ENCODE assay signal across 1 cellular context in the genomic region with DNA sequence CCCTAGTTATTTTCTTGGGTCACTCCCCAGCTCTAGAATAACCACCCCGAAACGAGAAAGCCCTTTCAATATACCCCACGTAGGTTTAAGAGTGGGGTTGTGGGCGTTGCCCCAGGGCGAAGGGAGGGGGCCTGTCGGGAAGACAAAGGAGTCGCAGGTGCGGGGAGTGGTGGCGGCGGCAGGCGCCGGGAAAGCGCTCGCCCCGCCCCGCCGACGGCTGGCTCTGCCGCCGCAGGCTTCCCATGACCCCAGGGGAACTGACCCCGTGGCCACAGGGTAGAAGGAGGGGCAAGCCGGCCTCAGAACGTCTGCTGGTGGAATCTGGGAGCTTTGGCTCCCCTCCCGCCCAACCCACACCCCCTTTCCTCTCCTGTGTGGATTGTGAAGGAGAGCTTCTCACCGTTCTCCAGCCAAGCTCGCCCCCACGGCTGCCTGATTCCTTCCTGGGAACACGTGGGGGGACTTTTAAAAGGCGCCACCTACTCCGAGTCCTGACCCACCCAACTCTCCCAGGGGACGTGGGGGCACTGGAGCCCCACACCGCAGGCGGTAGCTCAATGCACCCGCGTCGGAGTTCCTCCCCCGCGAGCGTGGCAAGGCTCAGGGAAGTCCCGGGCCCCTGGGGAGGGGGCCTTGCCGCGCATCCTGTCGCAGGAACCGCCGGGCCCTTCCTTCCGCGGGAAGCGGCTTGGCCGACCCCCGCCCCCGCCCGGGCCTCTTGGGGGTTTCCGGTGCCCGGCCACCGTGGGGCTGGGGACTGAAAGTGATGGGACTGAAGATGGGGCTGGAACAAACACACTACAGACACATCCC.
TF ChIP-seq lines count a peak whose summit lies in the region.

No MANE protein-coding gene starts in this region.

TF ChIP-seq in K562, 482 proteins besides CTCF, POLR2A, EP300 and RAD21 (continued from another document and continues in another):
- TF ChIP-seq, protein P1, sequence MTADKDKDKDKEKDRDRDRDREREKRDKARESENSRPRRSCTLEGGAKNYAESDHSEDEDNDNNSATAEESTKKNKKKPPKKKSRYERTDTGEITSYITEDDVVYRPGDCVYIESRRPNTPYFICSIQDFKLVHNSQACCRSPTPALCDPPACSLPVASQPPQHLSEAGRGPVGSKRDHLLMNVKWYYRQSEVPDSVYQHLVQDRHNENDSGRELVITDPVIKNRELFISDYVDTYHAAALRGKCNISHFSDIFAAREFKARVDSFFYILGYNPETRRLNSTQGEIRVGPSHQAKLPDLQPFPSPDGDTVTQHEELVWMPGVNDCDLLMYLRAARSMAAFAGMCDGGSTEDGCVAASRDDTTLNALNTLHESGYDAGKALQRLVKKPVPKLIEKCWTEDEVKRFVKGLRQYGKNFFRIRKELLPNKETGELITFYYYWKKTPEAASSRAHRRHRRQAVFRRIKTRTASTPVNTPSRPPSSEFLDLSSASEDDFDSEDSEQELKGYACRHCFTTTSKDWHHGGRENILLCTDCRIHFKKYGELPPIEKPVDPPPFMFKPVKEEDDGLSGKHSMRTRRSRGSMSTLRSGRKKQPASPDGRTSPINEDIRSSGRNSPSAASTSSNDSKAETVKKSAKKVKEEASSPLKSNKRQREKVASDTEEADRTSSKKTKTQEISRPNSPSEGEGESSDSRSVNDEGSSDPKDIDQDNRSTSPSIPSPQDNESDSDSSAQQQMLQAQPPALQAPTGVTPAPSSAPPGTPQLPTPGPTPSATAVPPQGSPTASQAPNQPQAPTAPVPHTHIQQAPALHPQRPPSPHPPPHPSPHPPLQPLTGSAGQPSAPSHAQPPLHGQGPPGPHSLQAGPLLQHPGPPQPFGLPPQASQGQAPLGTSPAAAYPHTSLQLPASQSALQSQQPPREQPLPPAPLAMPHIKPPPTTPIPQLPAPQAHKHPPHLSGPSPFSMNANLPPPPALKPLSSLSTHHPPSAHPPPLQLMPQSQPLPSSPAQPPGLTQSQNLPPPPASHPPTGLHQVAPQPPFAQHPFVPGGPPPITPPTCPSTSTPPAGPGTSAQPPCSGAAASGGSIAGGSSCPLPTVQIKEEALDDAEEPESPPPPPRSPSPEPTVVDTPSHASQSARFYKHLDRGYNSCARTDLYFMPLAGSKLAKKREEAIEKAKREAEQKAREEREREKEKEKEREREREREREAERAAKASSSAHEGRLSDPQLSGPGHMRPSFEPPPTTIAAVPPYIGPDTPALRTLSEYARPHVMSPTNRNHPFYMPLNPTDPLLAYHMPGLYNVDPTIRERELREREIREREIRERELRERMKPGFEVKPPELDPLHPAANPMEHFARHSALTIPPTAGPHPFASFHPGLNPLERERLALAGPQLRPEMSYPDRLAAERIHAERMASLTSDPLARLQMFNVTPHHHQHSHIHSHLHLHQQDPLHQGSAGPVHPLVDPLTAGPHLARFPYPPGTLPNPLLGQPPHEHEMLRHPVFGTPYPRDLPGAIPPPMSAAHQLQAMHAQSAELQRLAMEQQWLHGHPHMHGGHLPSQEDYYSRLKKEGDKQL (CRISPR knock-in tag; IDR thresholded peaks at IDR 0.05; ENCODE audit: borderline replicate concordance), result no peak
- TF ChIP-seq GATA2 (CRISPR knock-in tag; IDR thresholded peaks at IDR 0.05) (no peak), SUPT5H (IDR thresholded peaks at IDR 0.05) (peak; percentile 83), SMARCA4 (IDR thresholded peaks at IDR 0.05) (no peak), GABPA (tag; conservative IDR thresholded peaks at IDR 0.05; ENCODE audit: low read depth) (peak; percentile 61), SIX5 (IDR thresholded peaks at IDR 0.05; ENCODE audit: borderline replicate concordance in 1 of 2, insufficient read depth in 1 of 2, low read depth in 1 of 2, low read length in 2 of 2) (no peak), SMAD1 (IDR thresholded peaks at IDR 0.05; ENCODE audit: low read depth, low read length, partially characterized antibody) (peak; percentile 60), NBN (IDR thresholded peaks at IDR 0.05; ENCODE audit: low read depth) (0 out of 2 replicates have a peak, but pooled peaks have one; percentile 12), ATF1 (CRISPR knock-in tag; IDR thresholded peaks at IDR 0.05) (no peak), ATF1 (tag; IDR thresholded peaks at IDR 0.05) (no peak; the same call in 1 of the 2 replicates), ZNF3 (CRISPR knock-in tag; IDR thresholded peaks at IDR 0.05) (0 out of 2 replicates have a peak, but pooled peaks have one; percentile 71), ZNF174 (CRISPR knock-in tag; IDR thresholded peaks at IDR 0.05) (no peak), ZC3H8 (IDR thresholded peaks at IDR 0.05) (no peak), HDAC1 (IDR thresholded peaks at IDR 0.05) (peak in 1 of 2 experiments; percentile 10; a peak in 2 of 4 replicates), CHD2 (IDR thresholded peaks at IDR 0.05; ENCODE audit: low read depth, low read length) (peak; percentile 14), FUS (optimal IDR thresholded peaks at IDR 0.05; ENCODE audit: low read depth, low read length) (peak; percentile 94), ARHGAP35 (IDR thresholded peaks at IDR 0.05; ENCODE audit: partially characterized antibody) (no peak), KLF1 (tag; IDR thresholded peaks at IDR 0.05) (no peak), ZNF143 (CRISPR knock-in tag; IDR thresholded peaks at IDR 0.05) (no peak), SIRT6 (IDR thresholded peaks at IDR 0.05; ENCODE audit: low read depth, low read length) (no peak), NR4A1 (CRISPR knock-in tag; IDR thresholded peaks at IDR 0.05) (no peak), NR4A1 (tag; IDR thresholded peaks at IDR 0.05) (0 out of 2 replicates have a peak, but pooled peaks have one; percentile 59), MTA1 (IDR thresholded peaks at IDR 0.05; ENCODE audit: borderline replicate concordance) (no peak), KLF13 (tag; IDR thresholded peaks at IDR 0.05; ENCODE audit: borderline replicate concordance, low read depth) (peak; percentile 89; the same call in 1 of the 2 replicates), EP400 (IDR thresholded peaks at IDR 0.05) (no peak), ZNF253 (CRISPR knock-in tag; conservative IDR thresholded peaks at IDR 0.05) (peak; percentile 22; the same call in 1 of the 2 replicates), CBFA2T2 (conservative IDR thresholded peaks at IDR 0.05) (no peak), SRSF7 (optimal IDR thresholded peaks at IDR 0.05; ENCODE audit: low read depth, low read length) (no peak), PCBP2 (IDR thresholded peaks at IDR 0.05; ENCODE audit: low read depth, low read length, poor library complexity, severe bottlenecking) (no peak), SP2 (IDR thresholded peaks at IDR 0.05; ENCODE audit: extremely low read depth, low read depth, low read length, poor library complexity, severe bottlenecking) (no peak), KDM4B (IDR thresholded peaks at IDR 0.05; ENCODE audit: borderline replicate concordance in 2 of 2, low read depth in 1 of 2) (0 out of 4 replicates have a peak, but pooled peaks of 1 of the 2 experiments have one; percentile 54), PHTF2 (CRISPR knock-in tag; IDR thresholded peaks at IDR 0.05) (no peak), TEAD1 (CRISPR knock-in tag; IDR thresholded peaks at IDR 0.05) (0 out of 4 replicates have a peak, but pooled peaks of 1 of the 2 experiments have one; percentile 3), IRF2 (CRISPR knock-in tag; IDR thresholded peaks at IDR 0.05) (no peak), NR2C1 (IDR thresholded peaks at IDR 0.05) (peak; percentile 72), NR2C1 (tag; IDR thresholded peaks at IDR 0.05) (peak; percentile 72), ILF3 (IDR thresholded peaks at IDR 0.05; ENCODE audit: borderline replicate concordance) (peak; percentile 86), PTRF (tag; IDR thresholded peaks at IDR 0.05) (no peak), ZNF175 (CRISPR knock-in tag; IDR thresholded peaks at IDR 0.05; ENCODE audit: low read depth) (peak; percentile 36; the same call in 1 of the 2 replicates), ZNF224 (CRISPR knock-in tag; IDR thresholded peaks at IDR 0.05) (no peak), BRD9 (IDR thresholded peaks at IDR 0.05; ENCODE audit: low read depth, partially characterized antibody) (no peak), POLR2B (IDR thresholded peaks at IDR 0.05; ENCODE audit: low read depth, partially characterized antibody) (peak; percentile 73)
- TF ChIP-seq, protein P2, sequence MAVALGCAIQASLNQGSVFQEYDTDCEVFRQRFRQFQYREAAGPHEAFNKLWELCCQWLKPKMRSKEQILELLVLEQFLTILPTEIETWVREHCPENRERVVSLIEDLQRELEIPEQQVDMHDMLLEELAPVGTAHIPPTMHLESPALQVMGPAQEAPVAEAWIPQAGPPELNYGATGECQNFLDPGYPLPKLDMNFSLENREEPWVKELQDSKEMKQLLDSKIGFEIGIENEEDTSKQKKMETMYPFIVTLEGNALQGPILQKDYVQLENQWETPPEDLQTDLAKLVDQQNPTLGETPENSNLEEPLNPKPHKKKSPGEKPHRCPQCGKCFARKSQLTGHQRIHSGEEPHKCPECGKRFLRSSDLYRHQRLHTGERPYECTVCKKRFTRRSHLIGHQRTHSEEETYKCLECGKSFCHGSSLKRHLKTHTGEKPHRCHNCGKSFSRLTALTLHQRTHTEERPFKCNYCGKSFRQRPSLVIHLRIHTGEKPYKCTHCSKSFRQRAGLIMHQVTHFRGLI (CRISPR knock-in tag; IDR thresholded peaks at IDR 0.05), result no peak
- TF ChIP-seq, protein P3, sequence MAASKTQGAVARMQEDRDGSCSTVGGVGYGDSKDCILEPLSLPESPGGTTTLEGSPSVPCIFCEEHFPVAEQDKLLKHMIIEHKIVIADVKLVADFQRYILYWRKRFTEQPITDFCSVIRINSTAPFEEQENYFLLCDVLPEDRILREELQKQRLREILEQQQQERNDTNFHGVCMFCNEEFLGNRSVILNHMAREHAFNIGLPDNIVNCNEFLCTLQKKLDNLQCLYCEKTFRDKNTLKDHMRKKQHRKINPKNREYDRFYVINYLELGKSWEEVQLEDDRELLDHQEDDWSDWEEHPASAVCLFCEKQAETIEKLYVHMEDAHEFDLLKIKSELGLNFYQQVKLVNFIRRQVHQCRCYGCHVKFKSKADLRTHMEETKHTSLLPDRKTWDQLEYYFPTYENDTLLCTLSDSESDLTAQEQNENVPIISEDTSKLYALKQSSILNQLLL (CRISPR knock-in tag; IDR thresholded peaks at IDR 0.05; ENCODE audit: borderline replicate concordance), result no peak
- TF ChIP-seq, protein P4, sequence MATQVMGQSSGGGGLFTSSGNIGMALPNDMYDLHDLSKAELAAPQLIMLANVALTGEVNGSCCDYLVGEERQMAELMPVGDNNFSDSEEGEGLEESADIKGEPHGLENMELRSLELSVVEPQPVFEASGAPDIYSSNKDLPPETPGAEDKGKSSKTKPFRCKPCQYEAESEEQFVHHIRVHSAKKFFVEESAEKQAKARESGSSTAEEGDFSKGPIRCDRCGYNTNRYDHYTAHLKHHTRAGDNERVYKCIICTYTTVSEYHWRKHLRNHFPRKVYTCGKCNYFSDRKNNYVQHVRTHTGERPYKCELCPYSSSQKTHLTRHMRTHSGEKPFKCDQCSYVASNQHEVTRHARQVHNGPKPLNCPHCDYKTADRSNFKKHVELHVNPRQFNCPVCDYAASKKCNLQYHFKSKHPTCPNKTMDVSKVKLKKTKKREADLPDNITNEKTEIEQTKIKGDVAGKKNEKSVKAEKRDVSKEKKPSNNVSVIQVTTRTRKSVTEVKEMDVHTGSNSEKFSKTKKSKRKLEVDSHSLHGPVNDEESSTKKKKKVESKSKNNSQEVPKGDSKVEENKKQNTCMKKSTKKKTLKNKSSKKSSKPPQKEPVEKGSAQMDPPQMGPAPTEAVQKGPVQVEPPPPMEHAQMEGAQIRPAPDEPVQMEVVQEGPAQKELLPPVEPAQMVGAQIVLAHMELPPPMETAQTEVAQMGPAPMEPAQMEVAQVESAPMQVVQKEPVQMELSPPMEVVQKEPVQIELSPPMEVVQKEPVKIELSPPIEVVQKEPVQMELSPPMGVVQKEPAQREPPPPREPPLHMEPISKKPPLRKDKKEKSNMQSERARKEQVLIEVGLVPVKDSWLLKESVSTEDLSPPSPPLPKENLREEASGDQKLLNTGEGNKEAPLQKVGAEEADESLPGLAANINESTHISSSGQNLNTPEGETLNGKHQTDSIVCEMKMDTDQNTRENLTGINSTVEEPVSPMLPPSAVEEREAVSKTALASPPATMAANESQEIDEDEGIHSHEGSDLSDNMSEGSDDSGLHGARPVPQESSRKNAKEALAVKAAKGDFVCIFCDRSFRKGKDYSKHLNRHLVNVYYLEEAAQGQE (CRISPR knock-in tag; IDR thresholded peaks at IDR 0.05; ENCODE audit: low read depth), result no peak
- TF ChIP-seq, protein P5, sequence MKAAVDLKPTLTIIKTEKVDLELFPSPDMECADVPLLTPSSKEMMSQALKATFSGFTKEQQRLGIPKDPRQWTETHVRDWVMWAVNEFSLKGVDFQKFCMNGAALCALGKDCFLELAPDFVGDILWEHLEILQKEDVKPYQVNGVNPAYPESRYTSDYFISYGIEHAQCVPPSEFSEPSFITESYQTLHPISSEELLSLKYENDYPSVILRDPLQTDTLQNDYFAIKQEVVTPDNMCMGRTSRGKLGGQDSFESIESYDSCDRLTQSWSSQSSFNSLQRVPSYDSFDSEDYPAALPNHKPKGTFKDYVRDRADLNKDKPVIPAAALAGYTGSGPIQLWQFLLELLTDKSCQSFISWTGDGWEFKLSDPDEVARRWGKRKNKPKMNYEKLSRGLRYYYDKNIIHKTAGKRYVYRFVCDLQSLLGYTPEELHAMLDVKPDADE (conservative IDR thresholded peaks at IDR 0.05; ENCODE audit: control insufficient read depth, low read depth, low read length), result no peak; the same call in 1 of the 2 replicates
- TF ChIP-seq, protein P6, sequence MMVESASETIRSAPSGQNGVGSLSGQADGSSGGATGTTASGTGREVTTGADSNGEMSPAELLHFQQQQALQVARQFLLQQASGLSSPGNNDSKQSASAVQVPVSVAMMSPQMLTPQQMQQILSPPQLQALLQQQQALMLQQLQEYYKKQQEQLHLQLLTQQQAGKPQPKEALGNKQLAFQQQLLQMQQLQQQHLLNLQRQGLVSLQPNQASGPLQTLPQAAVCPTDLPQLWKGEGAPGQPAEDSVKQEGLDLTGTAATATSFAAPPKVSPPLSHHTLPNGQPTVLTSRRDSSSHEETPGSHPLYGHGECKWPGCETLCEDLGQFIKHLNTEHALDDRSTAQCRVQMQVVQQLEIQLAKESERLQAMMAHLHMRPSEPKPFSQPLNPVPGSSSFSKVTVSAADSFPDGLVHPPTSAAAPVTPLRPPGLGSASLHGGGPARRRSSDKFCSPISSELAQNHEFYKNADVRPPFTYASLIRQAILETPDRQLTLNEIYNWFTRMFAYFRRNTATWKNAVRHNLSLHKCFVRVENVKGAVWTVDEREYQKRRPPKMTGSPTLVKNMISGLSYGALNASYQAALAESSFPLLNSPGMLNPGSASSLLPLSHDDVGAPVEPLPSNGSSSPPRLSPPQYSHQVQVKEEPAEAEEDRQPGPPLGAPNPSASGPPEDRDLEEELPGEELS (CRISPR knock-in tag; IDR thresholded peaks at IDR 0.05; ENCODE audit: borderline replicate concordance), result peak; percentile 82
- TF ChIP-seq, protein P7, sequence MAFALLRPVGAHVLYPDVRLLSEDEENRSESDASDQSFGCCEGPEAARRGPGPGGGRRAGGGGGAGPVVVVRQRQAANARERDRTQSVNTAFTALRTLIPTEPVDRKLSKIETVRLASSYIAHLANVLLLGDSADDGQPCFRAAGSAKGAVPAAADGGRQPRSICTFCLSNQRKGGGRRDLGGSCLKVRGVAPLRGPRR (CRISPR knock-in tag; IDR thresholded peaks at IDR 0.05), result no peak
